ENCODE assay signal across 1 cellular context in the genomic region with DNA sequence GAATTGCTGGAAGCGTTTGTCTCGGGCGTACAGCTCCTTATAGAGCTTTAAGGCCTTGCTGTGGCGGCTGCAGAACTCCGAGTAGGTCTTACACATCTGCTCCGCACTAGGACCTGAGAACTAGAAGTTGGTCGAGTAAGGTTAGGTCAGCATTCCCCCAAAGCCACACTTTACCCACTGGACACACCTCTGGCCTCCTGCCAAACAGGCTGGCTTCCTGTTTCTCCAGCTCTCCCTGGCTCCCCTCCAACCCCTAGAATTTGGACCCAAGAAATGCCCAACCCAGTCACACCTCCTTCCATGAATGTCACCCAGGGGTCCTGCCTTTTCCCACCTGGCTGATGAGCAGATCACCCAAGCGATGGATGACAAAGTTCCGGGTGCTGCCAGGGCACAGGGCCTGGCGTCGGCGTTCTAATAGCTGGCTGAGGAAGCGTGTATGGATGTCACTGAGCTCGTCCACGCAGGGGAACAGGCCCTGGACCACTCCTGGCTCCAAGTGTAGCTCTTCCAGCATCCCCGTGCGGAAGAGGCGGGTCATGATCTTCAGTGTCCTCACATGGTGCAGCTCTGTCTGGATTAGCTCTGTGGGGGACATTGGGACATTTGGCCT.
TF ChIP-seq lines count a peak whose summit lies in the region.

No MANE protein-coding gene starts in this region.

TF ChIP-seq in H1, 55 proteins besides CTCF, POLR2A, EP300 and RAD21:
- TF ChIP-seq POU5F1 (IDR thresholded peaks at IDR 0.05; ENCODE audit: low read depth, low read length): no peak
- TF ChIP-seq SIN3A (conservative IDR thresholded peaks at IDR 0.05 in 1 of 2, IDR thresholded peaks at IDR 0.05 in 1 of 2; ENCODE audit: low read depth in 1 of 2, low read length in 2 of 2): no peak
- no peak for TF ChIP-seq TEAD4 (IDR thresholded peaks at IDR 0.05; ENCODE audit: low read depth, low read length)
- no peak for TF ChIP-seq POLR2AphosphoS5 (IDR thresholded peaks at IDR 0.05; ENCODE audit: low read depth, low read length)
- no peak for TF ChIP-seq RFX5 (IDR thresholded peaks at IDR 0.05; ENCODE audit: borderline replicate concordance, low read depth, low read length)
- no peak for TF ChIP-seq TCF12 (IDR thresholded peaks at IDR 0.05; ENCODE audit: low read depth, low read length)
- no peak for TF ChIP-seq SP4 (IDR thresholded peaks at IDR 0.05; ENCODE audit: low read length)
- TF ChIP-seq, protein P1, sequence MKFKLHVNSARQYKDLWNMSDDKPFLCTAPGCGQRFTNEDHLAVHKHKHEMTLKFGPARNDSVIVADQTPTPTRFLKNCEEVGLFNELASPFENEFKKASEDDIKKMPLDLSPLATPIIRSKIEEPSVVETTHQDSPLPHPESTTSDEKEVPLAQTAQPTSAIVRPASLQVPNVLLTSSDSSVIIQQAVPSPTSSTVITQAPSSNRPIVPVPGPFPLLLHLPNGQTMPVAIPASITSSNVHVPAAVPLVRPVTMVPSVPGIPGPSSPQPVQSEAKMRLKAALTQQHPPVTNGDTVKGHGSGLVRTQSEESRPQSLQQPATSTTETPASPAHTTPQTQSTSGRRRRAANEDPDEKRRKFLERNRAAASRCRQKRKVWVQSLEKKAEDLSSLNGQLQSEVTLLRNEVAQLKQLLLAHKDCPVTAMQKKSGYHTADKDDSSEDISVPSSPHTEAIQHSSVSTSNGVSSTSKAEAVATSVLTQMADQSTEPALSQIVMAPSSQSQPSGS (IDR thresholded peaks at IDR 0.05; ENCODE audit: low read length): no peak
- no peak for TF ChIP-seq ASH2L (IDR thresholded peaks at IDR 0.05; ENCODE audit: low read length)
- no peak for TF ChIP-seq RNF2 (IDR thresholded peaks at IDR 0.05; ENCODE audit: borderline replicate concordance, low read depth, low read length, missing control alignments, poor library complexity, severe bottlenecking)
- no peak for TF ChIP-seq BRCA1 (IDR thresholded peaks at IDR 0.05; ENCODE audit: low read depth, low read length)
- TF ChIP-seq TBP (IDR thresholded peaks at IDR 0.05; ENCODE audit: low read depth, low read length): no peak
- TF ChIP-seq, protein P2, sequence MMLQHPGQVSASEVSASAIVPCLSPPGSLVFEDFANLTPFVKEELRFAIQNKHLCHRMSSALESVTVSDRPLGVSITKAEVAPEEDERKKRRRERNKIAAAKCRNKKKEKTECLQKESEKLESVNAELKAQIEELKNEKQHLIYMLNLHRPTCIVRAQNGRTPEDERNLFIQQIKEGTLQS (IDR thresholded peaks at IDR 0.05; ENCODE audit: insufficient read depth, low read depth, low read length): no peak
- TF ChIP-seq BACH1 (IDR thresholded peaks at IDR 0.05; ENCODE audit: low read length): no peak
- no peak for TF ChIP-seq GABPA (IDR thresholded peaks at IDR 0.05; ENCODE audit: borderline replicate concordance, insufficient read depth, low read length)
